Comparison of ENCODE assay signal across 8 cellular contexts in genomic region chr19:10106100-10106936, GRCh38. TPM values are rescaled to one million over a fixed set of nuclear protein-coding genes. Genes with fewer than 3 reads are reported as not detected.
DNase-seq lines count a peak whose midpoint lies in the region; ATAC-seq and TF ChIP-seq lines count a peak whose summit lies in the region.

TSS of gene PPAN (plus strand) at chr19:10106362. CDS start at chr19:10106395, 33 bp downstream.

- no peaks in the 10 kb centered on the region for H3K27me3 Mint-ChIP-seq in naive thymus-derived CD4-positive, alpha-beta T cell
- H3K27me3 Mint-ChIP-seq in stimulated activated memory B cell treated with anti-CD40 and anti-IgM and Interleukin-4, amounts not matched to agents 10 μg/mL and 1 μg/mL and 100 μg/mL, for 72 hours = no peaks in the 10 kb centered on the region

- intact Hi-C loops in naive thymus-derived CD4-positive, alpha-beta T cell (cut with micrococcal nuclease) = loop anchor here (1.0 to 10.0 kb wide), 10 partner anchors 10 to 1592 kb away; partner anchors contain the start of genes EIF3G (in 2 of the 2), SHFL (in 2 of the 2), CDC37 (in 1 of the 2) and CDKN2D (in 1 of the 2)

- H3K4me1 Mint-ChIP-seq in naive thymus-derived CD4-positive, alpha-beta T cell = peaks cover 32 to 61% (median 56%) of the 10 kb centered on the region in 7 donors
- H3K4me1 Mint-ChIP-seq in stimulated activated memory B cell treated with anti-CD40 and anti-IgM and Interleukin-4, amounts not matched to agents 10 μg/mL and 1 μg/mL and 100 μg/mL, for 72 hours = peaks cover 81% of the 10 kb centered on the region

- H3K79me2 ChIP-seq in DND-41 (ENCODE audit: insufficient read depth, low read length) = peaks cover 37% of the 10 kb centered on the region

- H4K20me1 ChIP-seq in DND-41 (ENCODE audit: insufficient read depth, low read length) = peaks cover 38% of the 10 kb centered on the region

- CTCF ChIA-PET in RWPE1 (lab: Yijun Ruan, JAX) = interaction anchor here (0.5 to 0.6 kb wide), 4 partner anchors 16 to 1265 kb away, joined by 3 to 4 read pairs (median 3); no protein-coding TSS in a partner anchor
- CTCF ChIA-PET in naive thymus-derived CD4-positive, alpha-beta T cell (lab: Charles Lee) = interaction anchor here (0.5 to 1.1 kb wide), 6 partner anchors 14 to 377 kb away, joined by 3 to 4 read pairs (median 3); no protein-coding TSS in a partner anchor

- TF ChIP-seq CTCF in DND-41 (IDR thresholded peaks at IDR 0.05; ENCODE audit: borderline replicate concordance, extremely low read depth, low read length, poor library complexity, severe bottlenecking) = no peak
- TF ChIP-seq CTCF in RWPE1 (conservative IDR thresholded peaks at IDR 0.05; ENCODE audit: low read depth) = no peak

- peak; percentile 98 for DNase-seq in DND-41
- peak; percentile 97 for DNase-seq in H4 (ENCODE audit: low spot score)
- peak; percentile 99 for DNase-seq in LoVo (ENCODE audit: low spot score)
- peak; percentile 100 for DNase-seq in RWPE1 (ENCODE audit: low spot score)
- DNase-seq in activated T-helper 1 cell treated with anti-CD3 and anti-CD28 coated beads, Interleukin-2, amount 50 U/mL, for 16 hours (ENCODE audit: low read depth in 1 of 2, low spot score in 1 of 2) = peak; percentile 93 to 96
- peak; percentile 98 for DNase-seq in fibroblast of gingiva (ENCODE audit: low read depth)
- peak; percentile 88 to 98 (median 97) for DNase-seq in naive thymus-derived CD4-positive, alpha-beta T cell

- POLR2A ChIA-PET in RWPE1 (lab: Yijun Ruan, JAX; ENCODE audit: low non-redundant PET) = interaction anchor here (1.0 kb wide), 1 partner anchor 10 kb away, joined by 3 read pairs; no protein-coding TSS in a partner anchor
- POLR2A ChIA-PET in naive thymus-derived CD4-positive, alpha-beta T cell (lab: Charles Lee) = interaction anchor here (0.5 to 7.0 kb wide), 9 partner anchors 10 to 165 kb away, joined by 3 to 85 read pairs (median 5); partner anchors contain the start of genes DNMT1, EIF3G and ICAM1

- peak within 1 kb of the TSS; percentile 85 for H3K27ac ChIP-seq in DND-41 (ENCODE audit: low read length)
- peak within 1 kb of the TSS; percentile 66 for H3K27ac ChIP-seq in RWPE1
- peak within 1 kb of the TSS; percentile 86 for H3K27ac ChIP-seq in naive thymus-derived CD4-positive, alpha-beta T cell (ENCODE audit: low read depth, low read length)

- H3K4me3 ChIP-seq in DND-41 (ENCODE audit: low read depth in 1 of 2, low read length in 2 of 2) = peak within 1 kb of the TSS; percentile 89 to 92; a peak in 3 of 4 replicates
- H3K4me3 ChIP-seq in naive thymus-derived CD4-positive, alpha-beta T cell (ENCODE audit: low read length) = peak within 1 kb of the TSS; percentile 60

- H3K4me3 Mint-ChIP-seq in naive thymus-derived CD4-positive, alpha-beta T cell = peak within 1 kb of the TSS; percentile 75 to 91 (median 88)
- H3K4me3 Mint-ChIP-seq in stimulated activated memory B cell treated with anti-CD40 and anti-IgM and Interleukin-4, amounts not matched to agents 10 μg/mL and 1 μg/mL and 100 μg/mL, for 72 hours = peak within 1 kb of the TSS; percentile 73

- H3K4me2 ChIP-seq in DND-41 (ENCODE audit: insufficient read depth, low read length) = peak within 1 kb of the TSS; percentile 69

- peak within 1 kb of the TSS; percentile 92 to 98 (median 97) for H3K27ac Mint-ChIP-seq in naive thymus-derived CD4-positive, alpha-beta T cell
- H3K27ac Mint-ChIP-seq in stimulated activated memory B cell treated with anti-CD40 and anti-IgM and Interleukin-4, amounts not matched to agents 10 μg/mL and 1 μg/mL and 100 μg/mL, for 72 hours = peak within 1 kb of the TSS; percentile 99

- H3K4me1 ChIP-seq in DND-41 (ENCODE audit: insufficient read depth, low read length) = peaks cover 24% of the 10 kb centered on the region
- peaks cover 53 to 65% of the 10 kb centered on the region in 2 donors for H3K4me1 ChIP-seq in naive thymus-derived CD4-positive, alpha-beta T cell (ENCODE audit: control insufficient read depth in 2 of 2, insufficient read depth in 2 of 2, low read length in 2 of 2)

- H3K9ac ChIP-seq in DND-41 (ENCODE audit: low read depth, low read length) = peak within 1 kb of the TSS; percentile 86

- no peaks in the 10 kb centered on the region for H3K27me3 ChIP-seq in DND-41 (ENCODE audit: insufficient read depth, low read length, poor library complexity)
- H3K27me3 ChIP-seq in naive thymus-derived CD4-positive, alpha-beta T cell (ENCODE audit: control insufficient read depth in 2 of 2, insufficient read depth in 2 of 2, low read length in 2 of 2) = no peaks in the 10 kb centered on the region

- H3K36me3 ChIP-seq in DND-41 (ENCODE audit: insufficient read depth, low read length) = peaks cover 47% of the 10 kb centered on the region
- H3K36me3 ChIP-seq in naive thymus-derived CD4-positive, alpha-beta T cell (ENCODE audit: control insufficient read depth in 2 of 3, insufficient read depth in 3 of 3, low read length in 3 of 3) = peaks cover 22 to 45% (median 23%) of the 10 kb centered on the region in 3 experiments

- H3K9me3 ChIP-seq in DND-41 (ENCODE audit: insufficient read depth, low read length, severe bottlenecking) = no peaks in the 10 kb centered on the region
- no peaks in the 10 kb centered on the region for H3K9me3 ChIP-seq in naive thymus-derived CD4-positive, alpha-beta T cell (ENCODE audit: control insufficient read depth in 2 of 3, low read length in 3 of 3)

- ATAC-seq in DND-41 (ENCODE audit: insufficient read depth, low read depth) = peak; percentile 97
- peak; percentile 86 for ATAC-seq in naive thymus-derived CD4-positive, alpha-beta T cell
- ATAC-seq in stimulated activated memory B cell treated with anti-CD40 and anti-IgM and Interleukin-4, amounts not matched to agents 10 μg/mL and 1 μg/mL and 100 μg/mL, for 72 hours = peak; percentile 72

- H3K36me3 Mint-ChIP-seq in naive thymus-derived CD4-positive, alpha-beta T cell = peaks cover 0 to 25% (median 14%) of the 10 kb centered on the region in 5 donors
- H3K36me3 Mint-ChIP-seq in stimulated activated memory B cell treated with anti-CD40 and anti-IgM and Interleukin-4, amounts not matched to agents 10 μg/mL and 1 μg/mL and 100 μg/mL, for 72 hours = peaks cover 41% of the 10 kb centered on the region

- peaks cover 0 to 2% (median 0%) of the 10 kb centered on the region in 11 donors for H3K9me3 Mint-ChIP-seq in naive thymus-derived CD4-positive, alpha-beta T cell
- no peaks in the 10 kb centered on the region for H3K9me3 Mint-ChIP-seq in stimulated activated memory B cell treated with anti-CD40 and anti-IgM and Interleukin-4, amounts not matched to agents 10 μg/mL and 1 μg/mL and 100 μg/mL, for 72 hours

- H2AFZ ChIP-seq in DND-41 (ENCODE audit: low read depth, low read length) = peak within 1 kb of the TSS; percentile 83

RNA-seq across cellular contexts. Expression of gene PPAN, which starts in this region (rescaled TPM):
- 20.1 and 26.1 TPM in 2 replicates for total RNA-seq in H4 (2014; rRNA removed; shearing (Covaris generic))
- total RNA-seq in naive thymus-derived CD4-positive, alpha-beta T cell = 100 to 1,000 TPM in 4 of 5 experiments, 10 to 100 TPM in 1; 87.6 to 122 (median 109) TPM
- 10 to 100 TPM; 24.9 to 46.6 TPM for polyA plus RNA-seq in naive thymus-derived CD4-positive, alpha-beta T cell

Comparison
In these comparisons a context has a peak if more than half of its experiments do, and no peak if none do; other contexts are left out.
1. Peak in every context shown above with its lines: DNase-seq, ATAC-seq, H3K4me3 ChIP-seq and H3K27ac ChIP-seq.